In genomic region chr18:46334200-46334553, GRCh38 we compare ENCODE assay signal across 9 cellular contexts.
A peak's percentile ranks its signal among the peaks of the same experiment; 100 is the strongest.
DNase-seq lines count a peak whose midpoint lies in the region; ATAC-seq and TF ChIP-seq lines count a peak whose summit lies in the region.
"Had no signal": no experiment of that assay in that cellular context is flagged by ENCODE, and none has a peak within 500 bp of the region (broad histone marks: within the 10 kb centered on the region; RNA-seq: fewer than 3 reads in every experiment).

No MANE protein-coding gene starts in this region.

- in situ Hi-C loops in mammary epithelial cell (cut with MboI; ENCODE audit: low sequenced_read_pairs in 2 of 2), result no loop called here
- in situ Hi-C loops in G401 (cut with HindIII; ENCODE audit: low sequenced_read_pairs), result no loop called here

- no CpG with 5 or more reads among the region's 45 CpGs for WGBS in mammary epithelial cell (ENCODE audit: low coverage, missing lambda C conversion rate)
- WGBS in aorta, 2 donors, result 1 to 2% methylated on average over 15 to 45 of the region's 45 CpGs

- H3K79me2 ChIP-seq in mammary epithelial cell (ENCODE audit: insufficient read depth, low read length), result peaks cover 2% of the 10 kb centered on the region

- H3K4me1 ChIP-seq in cardiac muscle cell (ENCODE audit: low read depth) (peaks cover 36% of the 10 kb centered on the region), mammary epithelial cell (ENCODE audit: insufficient read depth, low read length) (peaks cover 16% of the 10 kb centered on the region), muscle layer of duodenum (ENCODE audit: control insufficient read depth in 1 of 2, insufficient read depth in 2 of 2, low read length in 2 of 2) (peaks cover 0 to 30% of the 10 kb centered on the region in 2 donors), aorta (ENCODE audit: control insufficient read depth in 1 of 2, insufficient read depth in 2 of 2, low read length in 2 of 2) (no peaks in the 10 kb centered on the region)

- TF ChIP-seq CTCF in cardiac muscle cell (IDR thresholded peaks at IDR 0.05; ENCODE audit: low read depth, low read length), result no peak
- no peak for TF ChIP-seq CTCF in mammary epithelial cell (conservative IDR thresholded peaks at IDR 0.05 in 1 of 2, IDR thresholded peaks at IDR 0.05 in 1 of 2; ENCODE audit: extremely low read depth in 1 of 2, insufficient read depth in 1 of 2, low read depth in 1 of 2, low read length in 2 of 2)

- ATAC-seq in Right ventricle myocardium inferior (no peak), aorta (ENCODE audit: low FRiP score) (no peak), GM18909 (IDR thresholded peaks at IDR 0.05; ENCODE audit: poor library complexity, unreplicated experiment) (no peak)

- no TSS peak for BruUV-seq in mammary epithelial cell (replicated peaks; lab: Mats Ljungman, UMichigan)

- H3K36me3 ChIP-seq in cardiac muscle cell (no peaks in the 10 kb centered on the region), mammary epithelial cell (ENCODE audit: insufficient read depth, low read length) (no peaks in the 10 kb centered on the region), muscle layer of duodenum (ENCODE audit: control insufficient read depth in 1 of 2, insufficient read depth in 2 of 2, low read length in 2 of 2) (no peaks in the 10 kb centered on the region), aorta (ENCODE audit: control insufficient read depth in 1 of 2, insufficient read depth in 2 of 2, low read length in 1 of 2) (no peaks in the 10 kb centered on the region)

- H3K4me3 ChIP-seq in cardiac muscle cell, result peak overlapping the region; percentile 99
- H3K4me3 ChIP-seq in mammary epithelial cell (replicated peaks in 1 of 3; ENCODE audit: insufficient read depth in 1 of 3, low read depth in 2 of 3, low read length in 3 of 3), result peak overlapping the region; percentile 55 to 63 (median 57)
- peak overlapping the region; percentile 40 to 73 for H3K4me3 ChIP-seq in muscle layer of duodenum (ENCODE audit: low read depth in 1 of 2, low read length in 2 of 2)
- peak overlapping the region; percentile 42 to 92 for H3K4me3 ChIP-seq in aorta (ENCODE audit: low read length in 2 of 2)

- peak overlapping the region; percentile 75 for H3K4me2 ChIP-seq in mammary epithelial cell (ENCODE audit: insufficient read depth, low read depth, low read length)

- no peaks in the 10 kb centered on the region for H3K27me3 ChIP-seq in cardiac muscle cell
- no peaks in the 10 kb centered on the region for H3K27me3 ChIP-seq in mammary epithelial cell (ENCODE audit: insufficient read depth, low read length)
- H3K27me3 ChIP-seq in muscle layer of duodenum (ENCODE audit: low read depth, low read length), result peaks cover 5% of the 10 kb centered on the region
- H3K27me3 ChIP-seq in aorta (ENCODE audit: control insufficient read depth in 1 of 2, insufficient read depth in 2 of 2, low read length in 1 of 2), result no peaks in the 10 kb centered on the region

- peak overlapping the region; percentile 51 for H3K27ac ChIP-seq in cardiac muscle cell
- H3K27ac ChIP-seq in mammary epithelial cell (ENCODE audit: insufficient read depth, low read depth, low read length), result no peak overlapping the region
- H3K27ac ChIP-seq in muscle layer of duodenum (ENCODE audit: low read length), result no peak overlapping the region
- no peak overlapping the region for H3K27ac ChIP-seq in aorta (ENCODE audit: low read depth in 1 of 2, low read length in 2 of 2)

- peak overlapping the region; percentile 44 for H3K9ac ChIP-seq in mammary epithelial cell (ENCODE audit: insufficient read depth, low read length)

- CTCF ChIA-PET in mammary epithelial cell (lab: Charles Lee; ENCODE audit: low non-redundant PET), result no interaction called here

- no peaks in the 10 kb centered on the region for H3K9me3 ChIP-seq in cardiac muscle cell (ENCODE audit: low read depth)
- no peaks in the 10 kb centered on the region for H3K9me3 ChIP-seq in mammary epithelial cell (replicated peaks; ENCODE audit: insufficient read depth, low read length)
- H3K9me3 ChIP-seq in muscle layer of duodenum (ENCODE audit: control insufficient read depth in 1 of 2, low read length in 2 of 2), result no peaks in the 10 kb centered on the region
- H3K9me3 ChIP-seq in aorta (ENCODE audit: control insufficient read depth, low read length), result no peaks in the 10 kb centered on the region

- intact Hi-C loops in Right ventricle myocardium inferior (cut with DNase I) (loop anchor here (5.0 kb wide), 1 partner anchor 148 kb away; no protein-coding TSS in a partner anchor), mammary epithelial cell (cut with micrococcal nuclease) (no loop called here), aorta (cut with DNase I) (no loop called here)

- DNase-seq in cardiac muscle cell (ENCODE audit: low read depth in 1 of 2, low spot score in 1 of 2), result no peak
- DNase-seq in Right ventricle myocardium inferior (ENCODE audit: missing footprints), result no peak
- no peak for DNase-seq in mammary epithelial cell
- DNase-seq in aorta, result peak in 1 of 2 donors; percentile 59
- DNase-seq in G401 (ENCODE audit: low spot score), result no peak
- DNase-seq in T1000 (lab: John Stamatoyannopoulos, UW), result no peak
- DNase-seq: activated CD4-positive, CD25-positive, alpha-beta regulatory T cell treated with anti-CD3 and anti-CD28 coated beads, Interleukin-2, amount 50 U/mL, for 72 hours had no signal

- dilution Hi-C loops in mammary epithelial cell (cut with HindIII; ENCODE audit: low sequenced_read_pairs), result loop anchor here (5.0 kb wide), 1 partner anchor 52 kb away; no protein-coding TSS in a partner anchor

- peak overlapping the region; percentile 77 for H2AFZ ChIP-seq in mammary epithelial cell (ENCODE audit: low read depth, low read length)

- no peaks in the 10 kb centered on the region for H4K20me1 ChIP-seq in mammary epithelial cell (ENCODE audit: insufficient read depth, low read length)
